12 cellular contexts compared by ENCODE assay signal in the genomic region with DNA sequence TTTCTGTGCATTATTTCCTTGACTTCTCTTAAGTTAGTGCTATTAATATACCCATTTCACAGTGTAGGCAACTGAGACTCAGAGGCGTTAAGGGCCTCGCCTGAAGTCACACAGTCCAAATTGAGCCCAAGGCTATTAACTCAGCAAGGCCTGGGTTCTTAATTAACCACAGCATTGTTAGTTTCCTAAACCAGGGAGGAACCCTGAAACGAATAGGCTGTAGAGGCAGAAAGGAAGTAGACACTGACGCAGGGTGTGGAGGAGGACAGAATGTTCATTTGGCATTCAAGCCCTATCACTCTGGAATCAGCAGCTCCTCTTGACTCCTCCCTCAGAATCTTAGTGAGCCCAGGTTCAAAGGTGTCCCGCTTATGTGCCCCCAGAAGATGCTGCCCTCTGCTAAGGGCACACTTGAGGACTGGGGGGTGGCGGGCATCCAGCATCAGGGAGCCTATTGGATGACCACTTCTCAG. TPM values are rescaled to one million over a fixed set of nuclear protein-coding genes. Genes with fewer than 3 reads are reported as not detected.
DNase-seq lines count a peak whose midpoint lies in the region; ATAC-seq and TF ChIP-seq lines count a peak whose summit lies in the region.
"Had no signal": no experiment of that assay in that cellular context is flagged by ENCODE, and none has a peak within 500 bp of the region (broad histone marks: within the 10 kb centered on the region; RNA-seq: fewer than 3 reads in every experiment).

No MANE protein-coding gene starts in this region.

- H3K4me1 Mint-ChIP-seq in activated CD8-positive, alpha-beta T cell treated with anti-CD3 and anti-CD28 coated beads for 36 hours (ENCODE audit: low read depth) = peaks cover 98% of the 10 kb centered on the region
- peaks cover 100% of the 10 kb centered on the region in 2 donors for H3K4me1 Mint-ChIP-seq in immature natural killer cell

- peak overlapping the region; percentile 92 for H3K27ac Mint-ChIP-seq in activated CD8-positive, alpha-beta T cell treated with anti-CD3 and anti-CD28 coated beads for 36 hours
- H3K27ac Mint-ChIP-seq in immature natural killer cell = peak overlapping the region; percentile 84 to 99 (median 93)
- H3K27ac Mint-ChIP-seq: GM23338 had no signal

- H3K4me3 ChIP-seq in stomach = no peak overlapping the region
- H3K4me3 ChIP-seq: GM23338 had no signal

- peak; percentile 42 for ATAC-seq in activated CD8-positive, alpha-beta T cell treated with anti-CD3 and anti-CD28 coated beads for 36 hours
- ATAC-seq: GM23338 had no signal

- TF ChIP-seq EP300 in stomach (IDR thresholded peaks at IDR 0.05) = no peak

- H3K36me3 Mint-ChIP-seq in activated CD8-positive, alpha-beta T cell treated with anti-CD3 and anti-CD28 coated beads for 36 hours (ENCODE audit: low read depth) = peaks cover 39% of the 10 kb centered on the region
- H3K36me3 Mint-ChIP-seq in immature natural killer cell = peaks cover 11 to 23% (median 13%) of the 10 kb centered on the region in 3 donors

- H3K4me3 Mint-ChIP-seq in activated CD8-positive, alpha-beta T cell treated with anti-CD3 and anti-CD28 coated beads for 36 hours = peak overlapping the region; percentile 43
- peak overlapping the region; percentile 74 to 86 (median 84) for H3K4me3 Mint-ChIP-seq in immature natural killer cell
- H3K4me3 Mint-ChIP-seq: GM23338 had no signal

- TF ChIP-seq POLR2A in stomach (IDR thresholded peaks at IDR 0.05) = no peak

- DNase-seq in activated gamma-delta T cell treated with Interleukin-2 at 50 U/mL for 16 hours (peak; percentile 12), activated gamma-delta T cell (lab: John Stamatoyannopoulos, UW) (no peak), immature natural killer cell (peak in 2 of 3 donors; percentile 63 to 65), stomach (no peak), NCI-H1105 (lab: John Stamatoyannopoulos, UW) (no peak), H4 (ENCODE audit: low spot score) (no peak), putamen (ENCODE audit: low spot score) (no peak)
- DNase-seq in activated CD8-positive, alpha-beta T cell treated with anti-CD3 and anti-CD28 coated beads for 36 hours = peak; percentile 69
- DNase-seq: cortex of kidney, NCI-H524 had no signal

- peaks cover 34 to 89% (median 62%) of the 10 kb centered on the region in 4 donors for H3K4me1 ChIP-seq in stomach

- no peaks in the 10 kb centered on the region for H3K9me3 Mint-ChIP-seq in activated CD8-positive, alpha-beta T cell treated with anti-CD3 and anti-CD28 coated beads for 36 hours
- H3K9me3 Mint-ChIP-seq in immature natural killer cell = no peaks in the 10 kb centered on the region
- H3K9me3 Mint-ChIP-seq: GM23338 had no signal

- CTCF ChIA-PET in activated CD8-positive, alpha-beta T cell treated with anti-CD3 and anti-CD28 coated beads for 36 hours (lab: Charles Lee) = interaction anchor here (1.3 to 15.2 kb wide), 6 partner anchors 9 to 201 kb away, joined by 4 to 212 read pairs (median 8); partner anchors contain the start of gene ARHGEF3

- H3K27me3 Mint-ChIP-seq in activated CD8-positive, alpha-beta T cell treated with anti-CD3 and anti-CD28 coated beads for 36 hours = no peaks in the 10 kb centered on the region
- peaks cover 2 to 13% (median 2%) of the 10 kb centered on the region in 3 donors for H3K27me3 Mint-ChIP-seq in immature natural killer cell (ENCODE audit: low read depth in 3 of 3)

- H3K36me3 ChIP-seq in stomach = no peaks in the 10 kb centered on the region

- intact Hi-C loops in activated CD8-positive, alpha-beta T cell treated with anti-CD3 and anti-CD28 coated beads for 36 hours (cut with micrococcal nuclease) = loop anchor here (5.0 kb wide), 1 partner anchor 36 kb away; no protein-coding TSS in a partner anchor
- intact Hi-C loops in stomach (cut with DNase I; ENCODE audit: low total_unique reads) = no loop called here

- no peaks in the 10 kb centered on the region for H3K9me3 ChIP-seq in stomach

- no peaks in the 10 kb centered on the region for H3K27me3 ChIP-seq in stomach

- WGBS in stomach, 5 donors = 80 to 84% (median 81%) methylated on average over 6 of the region's 6 CpGs

- POLR2A ChIA-PET in activated CD8-positive, alpha-beta T cell treated with anti-CD3 and anti-CD28 coated beads for 36 hours (lab: Charles Lee) = interaction anchor here (0.9 to 5.0 kb wide), 7 partner anchors 8 to 93 kb away, joined by 3 to 44 read pairs (median 5); partner anchors contain the start of gene ARHGEF3

- peak overlapping the region in 4 of 5 donors; percentile 50 to 88 (median 60) for H3K27ac ChIP-seq in stomach
- H3K27ac ChIP-seq: VCaP had no signal

- TF ChIP-seq CTCF in activated CD8-positive, alpha-beta T cell treated with anti-CD3 and anti-CD28 coated beads for 36 hours (IDR thresholded peaks at IDR 0.05) = no peak
- no peak for TF ChIP-seq CTCF in stomach (IDR thresholded peaks at IDR 0.05)

RNA-seq across cellular contexts. Expression of gene ARHGEF3, which starts 13.9 kb away (rescaled TPM):
- 10 to 100 TPM; 63.0 to 66.5 TPM for total RNA-seq in activated CD8-positive, alpha-beta T cell treated with anti-CD3 and anti-CD28 coated beads for 36 hours
- polyA plus RNA-seq in immature natural killer cell (100 to 1,000 TPM; 110 to 197 (median 136) TPM), stomach (10 to 100 TPM in 1 of 3 donors, 1 to 10 TPM in 2; 8.2 to 12.7 (median 9.2) TPM)
- total RNA-seq in stomach = 10 to 100 TPM in 4 of 5 donors, 1 to 10 TPM in 1; 6.2 to 23.8 (median 17.5) TPM
- total RNA-seq in H4 (2014; rRNA removed; shearing (Covaris generic)) = 3.1 and 3.8 TPM in 2 replicates

Comparison
In these comparisons a context has a peak if more than half of its experiments do, and no peak if none do; other contexts are left out.
1. DNase-seq: peak in activated gamma-delta T cell treated with Interleukin-2 at 50 U/mL for 16 hours (single experiment), activated CD8-positive, alpha-beta T cell treated with anti-CD3 and anti-CD28 coated beads for 36 hours (single experiment) and immature natural killer cell (2 of 3); none in activated gamma-delta T cell (single experiment), stomach (single experiment), NCI-H1105 (single experiment), H4 (single experiment) and putamen (single experiment).